25 cellular contexts compared by ENCODE assay signal in genomic region chr13:108618233-108618632, GRCh38. TPM values are rescaled to one million over a fixed set of nuclear protein-coding genes. Genes with fewer than 3 reads are reported as not detected.
"Had no signal": no experiment of that assay in that cellular context is flagged by ENCODE, and none has a peak within 500 bp of the region (broad histone marks: within the 10 kb centered on the region; RNA-seq: fewer than 3 reads in every experiment).

No MANE protein-coding gene starts in this region.

- H3K9ac ChIP-seq: neural progenitor cell had no signal

- H3K36me3 ChIP-seq: left lung, neural progenitor cell, sigmoid colon, tibial artery, upper lobe of left lung had no signal

- H3K4me1 Mint-ChIP-seq: naive thymus-derived CD4-positive, alpha-beta T cell; nephron; stimulated activated effector memory CD8-positive, alpha-beta T cell treated with anti-CD3 and anti-CD28 coated beads, Interleukin-12 subunit alpha, Interleukin-12 subunit beta, amount 100 ng/mL, for 72 hours had no signal

- H2AFZ ChIP-seq: neural progenitor cell had no signal

- H3K9me3 Mint-ChIP-seq: nephron, neural progenitor cell had no signal

- H3K9me3 ChIP-seq: left lung, sigmoid colon, testis, tibial artery, upper lobe of left lung had no signal

- H3K4me3 Mint-ChIP-seq: effector memory CD8-positive, alpha-beta T cell; naive thymus-derived CD4-positive, alpha-beta T cell; nephron; neural progenitor cell; stimulated activated effector memory CD8-positive, alpha-beta T cell treated with anti-CD3 and anti-CD28 coated beads, Interleukin-12 subunit alpha, Interleukin-12 subunit beta, amount 100 ng/mL, for 72 hours had no signal

- H3K4me2 ChIP-seq: neural progenitor cell had no signal

- DNase-seq: cortex of kidney; effector memory CD8-positive, alpha-beta T cell; kidney; left cardiac atrium; left lung; mesenchymal stem cell; midbrain; naive thymus-derived CD4-positive, alpha-beta T cell; nucleus accumbens; posterior cingulate gyrus; psoas muscle; right cardiac atrium; sigmoid colon; stimulated activated CD4-positive, alpha-beta T cell treated with anti-CD3 and anti-CD28 coated beads, Interleukin-2, amount 100 ng/mL, for 24 hours; stimulated activated CD4-positive, alpha-beta T cell treated with anti-CD3 and anti-CD28 coated beads, Interleukin-4, amount 100 ng/mL, for 24 hours; stimulated activated naive CD8-positive, alpha-beta T cell treated with anti-CD3 and anti-CD28 coated beads, Interleukin-15, Interleukin-2, amounts not matched to agents 100 U/mL and 50 U/mL, for 24 hours; substantia nigra; testis; tibial artery; upper lobe of left lung had no signal

- H3K4me1 ChIP-seq: left lung, psoas muscle, sigmoid colon, testis, tibial artery, upper lobe of left lung had no signal

- H3K27me3 ChIP-seq: left lung, neural progenitor cell, sigmoid colon, testis, tibial artery, upper lobe of left lung had no signal

- H3K27ac ChIP-seq: left lung, neural progenitor cell, psoas muscle, sigmoid colon, testis, tibial artery, upper lobe of left lung had no signal

- H3K4me3 ChIP-seq: left lung, neural progenitor cell, psoas muscle, sigmoid colon, testis, tibial artery, upper lobe of left lung had no signal

- H3K36me3 Mint-ChIP-seq: naive thymus-derived CD4-positive, alpha-beta T cell; neural progenitor cell; stimulated activated effector memory CD8-positive, alpha-beta T cell treated with anti-CD3 and anti-CD28 coated beads, Interleukin-12 subunit alpha, Interleukin-12 subunit beta, amount 100 ng/mL, for 72 hours had no signal

- H3K27ac Mint-ChIP-seq: effector memory CD8-positive, alpha-beta T cell; naive thymus-derived CD4-positive, alpha-beta T cell; nephron; neural progenitor cell; stimulated activated effector memory CD8-positive, alpha-beta T cell treated with anti-CD3 and anti-CD28 coated beads, Interleukin-12 subunit alpha, Interleukin-12 subunit beta, amount 100 ng/mL, for 72 hours had no signal

RNA-seq across cellular contexts. Expression of gene MYO16, which starts 11.2 kb away (rescaled TPM):
- total RNA-seq: dermis microvascular lymphatic vessel endothelial cell, lung microvascular endothelial cell had no signal
